ENCODE assay signal across 8 cellular contexts in the genomic region with DNA sequence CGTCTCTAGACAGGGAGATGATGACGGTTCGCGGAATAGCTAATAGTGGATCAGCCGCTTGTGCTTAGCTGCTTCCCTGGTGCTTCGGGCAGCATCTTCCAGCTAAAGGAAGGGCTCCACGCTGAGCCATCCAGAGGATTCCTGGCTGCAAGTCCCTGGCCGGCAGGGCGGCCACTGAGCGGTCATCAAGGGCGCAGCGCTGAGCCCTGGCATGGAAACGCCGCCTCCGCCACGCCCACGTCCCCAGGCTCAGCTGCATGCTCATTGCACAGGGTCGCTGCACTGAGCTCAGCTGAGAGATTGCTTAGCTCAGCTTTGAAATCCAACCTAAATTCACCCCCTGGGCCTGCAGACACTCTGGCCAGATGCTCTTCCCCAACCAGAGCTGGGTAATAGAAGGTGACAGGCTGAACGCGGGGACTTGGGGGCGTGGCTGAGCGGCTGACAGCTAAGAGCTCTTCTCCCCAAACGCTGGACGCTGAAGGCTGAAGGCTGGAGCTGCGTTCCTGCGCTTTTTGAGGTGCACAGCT.
DNase-seq lines count a peak whose midpoint lies in the region; ATAC-seq and TF ChIP-seq lines count a peak whose summit lies in the region.

No MANE protein-coding gene starts in this region.

- peak; percentile 26 for DNase-seq in stimulated activated CD4-positive, alpha-beta T cell treated with anti-CD3 and anti-CD28 coated beads, Interleukin-15, amount 100 ng/mL, for 24 hours
- DNase-seq in stimulated activated CD4-positive, alpha-beta T cell treated with anti-CD3 and anti-CD28 coated beads, Interleukin-12 subunit alpha, Interleukin-12 subunit beta, amount 100 ng/mL, for 4 hours = no peak
- DNase-seq in NCI-H69 (lab: John Stamatoyannopoulos, UW) (peak; percentile 83), dermis blood vessel endothelial cell (peak; percentile 39), left lung (peak; percentile 39 to 90), SKM-1 treated with dmso at 0.1 percent for 144 hours (lab: John Stamatoyannopoulos, UW; ENCODE audit: unreplicated experiment) (no peak)
- peak; percentile 11 for DNase-seq in stimulated activated naive CD8-positive, alpha-beta T cell treated with anti-CD3 and anti-CD28 coated beads, Interleukin-15, Interleukin-2, amounts not matched to agents 100 U/mL and 50 U/mL, for 24 hours

- intact Hi-C loops in left lung (cut with DNase I) = no loop called here

- H3K27me3 ChIP-seq in left lung = no peaks in the 10 kb centered on the region

- peak; percentile 98 for ATAC-seq in left lung
- ATAC-seq in stimulated activated naive CD8-positive, alpha-beta T cell treated with anti-CD3 and anti-CD28 coated beads, Interleukin-15, Interleukin-2, amounts not matched to agents 100 U/mL and 50 U/mL, for 24 hours = peak; percentile 14
- ATAC-seq in HG03280 (IDR thresholded peaks at IDR 0.05; ENCODE audit: unreplicated experiment) = no peak

- H3K4me1 ChIP-seq in left lung = peaks cover 4 to 10% of the 10 kb centered on the region in 2 donors

- no peak overlapping the region for H3K27ac ChIP-seq in left lung

- no peaks in the 10 kb centered on the region for H3K36me3 ChIP-seq in left lung

- H3K9me3 ChIP-seq in left lung = no peaks in the 10 kb centered on the region

- H3K4me3 ChIP-seq in left lung = peak overlapping the region; percentile 20 to 38

- TF ChIP-seq CTCF in left lung (IDR thresholded peaks at IDR 0.05) = no peak

Comparison
In these comparisons a context has a peak if more than half of its experiments do, and no peak if none do; other contexts are left out.
1. DNase-seq: peak in stimulated activated CD4-positive, alpha-beta T cell treated with anti-CD3 and anti-CD28 coated beads, Interleukin-15, amount 100 ng/mL, for 24 hours (single experiment), NCI-H69 (single experiment), dermis blood vessel endothelial cell (single experiment), left lung (2 of 2) and stimulated activated naive CD8-positive, alpha-beta T cell treated with anti-CD3 and anti-CD28 coated beads, Interleukin-15, Interleukin-2, amounts not matched to agents 100 U/mL and 50 U/mL, for 24 hours (single experiment); none in stimulated activated CD4-positive, alpha-beta T cell treated with anti-CD3 and anti-CD28 coated beads, Interleukin-12 subunit alpha, Interleukin-12 subunit beta, amount 100 ng/mL, for 4 hours (single experiment) and SKM-1 treated with dmso at 0.1 percent for 144 hours (single experiment).